In the genomic region with DNA sequence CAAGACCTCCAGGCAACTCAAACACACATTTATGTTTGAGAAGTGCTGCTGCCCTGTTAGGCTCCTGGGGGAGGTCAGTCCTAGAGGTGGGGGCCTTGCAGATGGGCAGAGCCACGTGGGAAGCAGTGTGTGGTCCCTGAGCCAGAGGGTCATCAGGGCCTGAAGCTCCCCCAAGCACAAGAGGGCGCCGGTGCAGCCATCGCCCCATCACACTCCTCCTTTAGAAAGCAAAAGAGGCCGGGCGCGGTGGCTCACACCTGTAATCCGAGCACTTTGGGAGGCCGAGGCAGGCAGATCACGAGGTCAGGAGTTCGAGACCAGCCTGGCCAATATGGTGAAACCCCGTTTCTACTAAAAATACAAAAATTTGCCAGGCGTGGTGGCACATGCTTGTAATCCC, we compare ENCODE assay signal across 6 cellular contexts. TPM values are rescaled to one million over a fixed set of nuclear protein-coding genes. Genes with fewer than 3 reads are reported as not detected.
DNase-seq lines count a peak whose midpoint lies in the region; ATAC-seq, FAIRE-seq and TF ChIP-seq lines count a peak whose summit lies in the region.
"Not testable (repeated sequence)": the region's sequence is repeated elsewhere in the genome, so short reads cannot be mapped to it uniquely, and the experiment has no call there.

No MANE protein-coding gene starts in this region.

- peak; percentile 17; the same call in 1 of the 3 replicates for ATAC-seq in GM23338
- ATAC-seq in RWPE2 (ENCODE audit: low read depth); left ventricle myocardium superior; HepG2: not testable (repeated sequence)

- H3K36me3 ChIP-seq in GM23338 (ENCODE audit: insufficient read depth); RWPE2 (ENCODE audit: low read depth); HepG2 (replicated peaks in 1 of 2; ENCODE audit: control insufficient read depth in 1 of 2, insufficient read depth in 2 of 2, low read length in 2 of 2): not testable (repeated sequence)

- not testable (repeated sequence) for H2AFZ ChIP-seq in GM23338; HepG2 (ENCODE audit: low read length)

- H3K36me3 Mint-ChIP-seq in GM23338 (ENCODE audit: low read depth); chondrocyte (ENCODE audit: low read depth): not testable (repeated sequence)

- not testable (repeated sequence) for H3K27me3 ChIP-seq in GM23338 (ENCODE audit: insufficient read depth)
- H3K27me3 ChIP-seq in RWPE2 (ENCODE audit: insufficient read depth, poor library complexity, severe bottlenecking) (peaks cover 62% of the 10 kb centered on the region), HepG2 (ENCODE audit: control insufficient read depth in 1 of 2, insufficient read depth in 2 of 2, low read length in 2 of 2) (peaks cover 36 to 88% of the 10 kb centered on the region in 2 experiments)

- not testable (repeated sequence) for DNase-seq in GM23338 (ENCODE audit: low spot score); HepG2 (ENCODE audit: low spot score)
- DNase-seq in RWPE2 (ENCODE audit: low spot score) (peak; percentile 77), chondrocyte (ENCODE audit: low spot score) (peak; percentile 59), left ventricle myocardium superior (peak; percentile 13), posterior vena cava (ENCODE audit: low spot score) (peak; percentile 65)

- H3K27ac Mint-ChIP-seq in GM23338; chondrocyte (ENCODE audit: unreplicated experiment): not testable (repeated sequence)

- TF ChIP-seq EP300 in HepG2 (IDR thresholded peaks at IDR 0.05; ENCODE audit: low read depth in 2 of 2, low read length in 2 of 2); HepG2 (CRISPR knock-in tag; IDR thresholded peaks at IDR 0.05; ENCODE audit: borderline replicate concordance): not testable (repeated sequence)

- H3K9ac ChIP-seq in HepG2 (ENCODE audit: insufficient read depth, low read depth, low read length) = not testable (repeated sequence)

- in situ Hi-C loops in HepG2 (cut with HindIII; ENCODE audit: extremely low pct_ligation_motif_present, low pct_unique_long_range_greater_than_20kb) = not testable (repeated sequence)

- H3K4me3 ChIP-seq in GM23338; RWPE2 (ENCODE audit: severe bottlenecking); HepG2 (replicated peaks in 1 of 3; ENCODE audit: insufficient read depth in 1 of 3, low read depth in 2 of 3, low read length in 3 of 3): not testable (repeated sequence)

- 40% methylated on average over 13 of the region's 13 CpGs for WGBS in HepG2 (ENCODE audit: low lambda C conversion rate)

- not testable (repeated sequence) for FAIRE-seq in HepG2 (lab: Jason Lieb, UNC)

- not testable (repeated sequence) for H3F3A ChIP-seq in GM23338 (replicated peaks; ENCODE audit: low read depth)

- TF ChIP-seq CTCF in GM23338 (conservative IDR thresholded peaks at IDR 0.05; ENCODE audit: low read depth in 2 of 2) = peak in 1 of 2 experiments; percentile 55; a peak in 3 of 4 replicates
- not testable (repeated sequence) for TF ChIP-seq CTCF in RWPE2 (IDR thresholded peaks at IDR 0.05; ENCODE audit: poor library complexity, severe bottlenecking); chondrocyte (IDR thresholded peaks at IDR 0.05)
- peak; percentile 37 for TF ChIP-seq CTCF in HepG2 (CRISPR knock-in tag; IDR thresholded peaks at IDR 0.05)

- not testable (repeated sequence) for H3K9me2 ChIP-seq in GM23338 (ENCODE audit: insufficient read depth)

- BruUV-seq in HepG2 (replicated peaks; lab: Mats Ljungman, UMichigan) = not testable (repeated sequence)

- H3K9me3 ChIP-seq in RWPE2 (ENCODE audit: severe bottlenecking); HepG2 (ENCODE audit: low read length): not testable (repeated sequence)

- CTCF ChIA-PET in HepG2 (lab: Yijun Ruan, JAX; ENCODE audit: low intra/inter-chr PET ratio, low total read pairs) = not testable (repeated sequence)

- intact Hi-C loops in left ventricle myocardium superior (cut with micrococcal nuclease); HepG2 (cut with micrococcal nuclease; ENCODE audit: unreplicated experiment); posterior vena cava (cut with DNase I): not testable (repeated sequence)

- H3K27me3 Mint-ChIP-seq in GM23338 (ENCODE audit: insufficient read depth, low read depth, poor library complexity) = not testable (repeated sequence)
- H3K27me3 Mint-ChIP-seq in chondrocyte (ENCODE audit: low read depth) = peaks cover 30% of the 10 kb centered on the region

- not testable (repeated sequence) for H3K4me3 Mint-ChIP-seq in GM23338; chondrocyte (ENCODE audit: unreplicated experiment)

- H3K27ac ChIP-seq in GM23338 (ENCODE audit: low read depth); RWPE2 (ENCODE audit: poor library complexity, severe bottlenecking); HepG2 (ENCODE audit: extremely low read length, insufficient read depth, low read length): not testable (repeated sequence)

- not testable (repeated sequence) for H3K9me3 Mint-ChIP-seq in GM23338; chondrocyte (ENCODE audit: low read depth)

- not testable (repeated sequence) for H3K4me1 Mint-ChIP-seq in GM23338; chondrocyte (ENCODE audit: low read depth)

- TF ChIP-seq POLR2A in HepG2 (IDR thresholded peaks at IDR 0.05; ENCODE audit: insufficient read depth in 1 of 2, low read depth in 2 of 2, low read length in 2 of 2) = not testable (repeated sequence)

- H3K79me2 ChIP-seq in GM23338 (replicated peaks; ENCODE audit: insufficient read depth); HepG2 (ENCODE audit: insufficient read depth, low read length): not testable (repeated sequence)

- not testable (repeated sequence) for H3K4me2 ChIP-seq in GM23338; HepG2 (ENCODE audit: low read depth, low read length)

- not testable (repeated sequence) for H3K4me1 ChIP-seq in GM23338 (ENCODE audit: insufficient read depth); RWPE2 (ENCODE audit: insufficient read depth, poor library complexity, severe bottlenecking); HepG2 (ENCODE audit: insufficient read depth, low read length)

- not testable (repeated sequence) for TF ChIP-seq RAD21 in HepG2 (CRISPR knock-in tag; IDR thresholded peaks at IDR 0.05)

- H4K20me1 ChIP-seq in GM23338 (replicated peaks; ENCODE audit: insufficient read depth); HepG2 (ENCODE audit: insufficient read depth, low read length): not testable (repeated sequence)

- POLR2A ChIA-PET in HepG2 (lab: Yijun Ruan, JAX) = not testable (repeated sequence)

TF ChIP-seq in HepG2, 621 proteins besides CTCF, POLR2A, EP300 and RAD21:
- TF ChIP-seq, protein P1, sequence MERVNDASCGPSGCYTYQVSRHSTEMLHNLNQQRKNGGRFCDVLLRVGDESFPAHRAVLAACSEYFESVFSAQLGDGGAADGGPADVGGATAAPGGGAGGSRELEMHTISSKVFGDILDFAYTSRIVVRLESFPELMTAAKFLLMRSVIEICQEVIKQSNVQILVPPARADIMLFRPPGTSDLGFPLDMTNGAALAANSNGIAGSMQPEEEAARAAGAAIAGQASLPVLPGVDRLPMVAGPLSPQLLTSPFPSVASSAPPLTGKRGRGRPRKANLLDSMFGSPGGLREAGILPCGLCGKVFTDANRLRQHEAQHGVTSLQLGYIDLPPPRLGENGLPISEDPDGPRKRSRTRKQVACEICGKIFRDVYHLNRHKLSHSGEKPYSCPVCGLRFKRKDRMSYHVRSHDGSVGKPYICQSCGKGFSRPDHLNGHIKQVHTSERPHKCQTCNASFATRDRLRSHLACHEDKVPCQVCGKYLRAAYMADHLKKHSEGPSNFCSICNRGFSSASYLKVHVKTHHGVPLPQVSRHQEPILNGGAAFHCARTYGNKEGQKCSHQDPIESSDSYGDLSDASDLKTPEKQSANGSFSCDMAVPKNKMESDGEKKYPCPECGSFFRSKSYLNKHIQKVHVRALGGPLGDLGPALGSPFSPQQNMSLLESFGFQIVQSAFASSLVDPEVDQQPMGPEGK (CRISPR knock-in tag; IDR thresholded peaks at IDR 0.05) = 0 out of 2 replicates have a peak, but pooled peaks have one; percentile 14

RNA-seq across cellular contexts. Expression of a gene that starts 58.5 kb away (rescaled TPM):
- total RNA-seq in GM23338 (2014; rRNA removed; shearing (Covaris generic)) = 64.3 and 64.5 TPM in 2 replicates
- 30.9 and 34.9 TPM in 2 replicates for polyA plus RNA-seq in GM23338 (2016; fragmentation: Nextera tagmentation; extraction: Ambion mirVana)
- 39.1 to 43.6 TPM (median 41.3 TPM) in 3 replicates for total RNA-seq in chondrocyte
- total RNA-seq in left ventricle myocardium superior = 24.3 TPM
- 37.7 and 39.8 TPM in 2 replicates for total RNA-seq in HepG2 (2016; rRNA removed; fragmentation: Illumina TruSeq; extraction: Trizol)
- total RNA-seq in HepG2 (2016; cell fraction: cytosol; rRNA removed; fragmentation: Illumina TruSeq; extraction: Trizol; ENCODE audit: low read depth) = 15.1 and 15.2 TPM in 2 replicates
- 35.8 and 37.7 TPM in 2 replicates for total RNA-seq in HepG2 (2016; cell fraction: insoluble cytoplasmic fraction; rRNA removed; fragmentation: Illumina TruSeq; extraction: Trizol)
- total RNA-seq in HepG2 (2016; cell fraction: membrane; rRNA removed; fragmentation: Illumina TruSeq; extraction: Trizol) = 41.8 and 42.4 TPM in 2 replicates
- total RNA-seq in HepG2 (2016; cell fraction: nucleus; rRNA removed; fragmentation: Illumina TruSeq; extraction: Trizol) = 28.2 and 31.2 TPM in 2 replicates
- 34.5 and 36.4 TPM in 2 replicates for polyA plus RNA-seq in HepG2 (2011; rRNA removed)
- polyA plus RNA-seq in HepG2 (2011; cell fraction: cytosol; rRNA removed) = 27.2 and 28.5 TPM in 2 replicates
- 36.7 and 41.9 TPM in 2 replicates for polyA plus RNA-seq in HepG2 (2011; cell fraction: nucleus; rRNA removed)
- polyA plus RNA-seq in HepG2 (2012) = 36.8 and 38.5 TPM in 2 replicates
- polyA plus RNA-seq in HepG2 (2016; cell fraction: cytosol; fragmentation: Illumina TruSeq; extraction: Trizol; ENCODE audit: low read depth) = 9.5 and 11.3 TPM in 2 replicates
- polyA plus RNA-seq in HepG2 (2016; cell fraction: insoluble cytoplasmic fraction; fragmentation: Illumina TruSeq; extraction: Trizol; ENCODE audit: low read depth) = 51.6 and 60.0 TPM in 2 replicates
- 29.6 and 31.9 TPM in 2 replicates for polyA plus RNA-seq in HepG2 (2016; cell fraction: membrane; fragmentation: Illumina TruSeq; extraction: Trizol; ENCODE audit: low read depth)
- 75.9 and 78.1 TPM in 2 replicates for polyA plus RNA-seq in HepG2 (2016; cell fraction: nucleus; fragmentation: Illumina TruSeq; extraction: Trizol; ENCODE audit: insufficient read depth, low read depth)
- polyA minus RNA-seq in HepG2 (2011; rRNA and poly(A)+ RNA removed; ENCODE audit: low replicate concordance) = 40.3 and 47.9 TPM in 2 replicates
- 30.1 and 32.4 TPM in 2 replicates for polyA minus RNA-seq in HepG2 (2011; cell fraction: cytosol; rRNA and poly(A)+ RNA removed)
- polyA minus RNA-seq in HepG2 (2011; cell fraction: nucleus; rRNA and poly(A)+ RNA removed) = 17.8 and 21.1 TPM in 2 replicates
- total RNA-seq in posterior vena cava = 10 to 100 TPM; 25.2 to 25.7 TPM
